In the genomic region with DNA sequence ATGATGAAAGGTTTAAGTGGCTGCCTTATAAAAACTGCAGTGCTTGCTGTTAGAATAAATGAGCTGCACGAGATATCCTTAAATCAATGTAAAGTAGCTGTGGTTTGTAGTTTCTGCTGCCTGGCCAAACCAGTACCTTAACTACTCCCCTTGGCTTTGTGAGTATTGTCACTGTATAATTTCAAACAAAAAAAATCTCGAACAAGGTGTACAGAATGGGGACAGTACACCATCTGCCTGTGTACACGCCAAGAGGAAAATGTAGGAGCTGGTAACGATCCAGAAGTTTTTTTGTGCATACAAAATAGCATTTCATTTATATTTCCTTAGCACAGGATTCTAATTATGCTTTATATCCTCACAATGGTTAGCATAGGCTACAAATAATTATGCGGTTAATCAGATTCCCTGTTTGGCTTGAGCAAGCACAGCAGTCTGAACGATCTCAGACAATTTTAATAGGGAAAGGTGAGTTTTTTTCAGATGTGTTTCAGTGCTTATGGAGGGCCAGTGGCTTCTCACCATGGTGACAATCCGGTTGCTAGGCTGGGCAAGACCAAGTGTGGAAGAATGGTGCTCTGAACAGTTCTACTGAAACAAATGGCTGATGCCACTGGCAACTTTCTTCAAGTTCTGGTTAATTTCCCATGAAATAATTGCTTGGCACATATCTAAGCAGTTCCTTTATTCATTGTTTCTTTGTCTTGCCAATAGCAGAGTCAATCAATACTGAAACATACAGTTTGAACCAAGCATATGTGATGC, we compare ENCODE assay signal across 1 cellular context.
TF ChIP-seq lines count a peak whose summit lies in the region.

No MANE protein-coding gene starts in this region.

TF ChIP-seq in SK-N-SH, 30 proteins besides CTCF, POLR2A, EP300 and RAD21 (continued from another document):
- TF ChIP-seq POLR2AphosphoS5 (IDR thresholded peaks at IDR 0.05; ENCODE audit: low read depth, low read length) (no peak), CHD2 (IDR thresholded peaks at IDR 0.05; ENCODE audit: low read length, partially characterized antibody) (no peak), RCOR1 (IDR thresholded peaks at IDR 0.05; ENCODE audit: low read length) (no peak), TEAD4 (IDR thresholded peaks at IDR 0.05; ENCODE audit: borderline replicate concordance, insufficient read depth) (no peak), EZH2phosphoT487 (IDR thresholded peaks at IDR 0.05; ENCODE audit: borderline replicate concordance, low read depth) (no peak), FOXM1 (IDR thresholded peaks at IDR 0.05; ENCODE audit: low read depth) (no peak), GABPA (IDR thresholded peaks at IDR 0.05; ENCODE audit: low read depth) (no peak), SMC3 (IDR thresholded peaks at IDR 0.05; ENCODE audit: low read depth, low read length) (no peak), RFX5 (IDR thresholded peaks at IDR 0.05; ENCODE audit: low read length) (no peak), RXRA (IDR thresholded peaks at IDR 0.05; ENCODE audit: borderline replicate concordance, low read depth) (no peak), SIN3A (IDR thresholded peaks at IDR 0.05; ENCODE audit: borderline replicate concordance, low read depth, low read length) (no peak), MEF2A (IDR thresholded peaks at IDR 0.05; ENCODE audit: borderline replicate concordance, low read depth) (no peak), TAF1 (IDR thresholded peaks at IDR 0.05; ENCODE audit: borderline replicate concordance, low read depth, low read length) (no peak)
- TF ChIP-seq, protein P1, sequence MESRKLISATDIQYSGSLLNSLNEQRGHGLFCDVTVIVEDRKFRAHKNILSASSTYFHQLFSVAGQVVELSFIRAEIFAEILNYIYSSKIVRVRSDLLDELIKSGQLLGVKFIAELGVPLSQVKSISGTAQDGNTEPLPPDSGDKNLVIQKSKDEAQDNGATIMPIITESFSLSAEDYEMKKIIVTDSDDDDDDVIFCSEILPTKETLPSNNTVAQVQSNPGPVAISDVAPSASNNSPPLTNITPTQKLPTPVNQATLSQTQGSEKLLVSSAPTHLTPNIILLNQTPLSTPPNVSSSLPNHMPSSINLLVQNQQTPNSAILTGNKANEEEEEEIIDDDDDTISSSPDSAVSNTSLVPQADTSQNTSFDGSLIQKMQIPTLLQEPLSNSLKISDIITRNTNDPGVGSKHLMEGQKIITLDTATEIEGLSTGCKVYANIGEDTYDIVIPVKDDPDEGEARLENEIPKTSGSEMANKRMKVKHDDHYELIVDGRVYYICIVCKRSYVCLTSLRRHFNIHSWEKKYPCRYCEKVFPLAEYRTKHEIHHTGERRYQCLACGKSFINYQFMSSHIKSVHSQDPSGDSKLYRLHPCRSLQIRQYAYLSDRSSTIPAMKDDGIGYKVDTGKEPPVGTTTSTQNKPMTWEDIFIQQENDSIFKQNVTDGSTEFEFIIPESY (IDR thresholded peaks at IDR 0.05; ENCODE audit: borderline replicate concordance, low read depth): no peak
- TF ChIP-seq, protein P2, sequence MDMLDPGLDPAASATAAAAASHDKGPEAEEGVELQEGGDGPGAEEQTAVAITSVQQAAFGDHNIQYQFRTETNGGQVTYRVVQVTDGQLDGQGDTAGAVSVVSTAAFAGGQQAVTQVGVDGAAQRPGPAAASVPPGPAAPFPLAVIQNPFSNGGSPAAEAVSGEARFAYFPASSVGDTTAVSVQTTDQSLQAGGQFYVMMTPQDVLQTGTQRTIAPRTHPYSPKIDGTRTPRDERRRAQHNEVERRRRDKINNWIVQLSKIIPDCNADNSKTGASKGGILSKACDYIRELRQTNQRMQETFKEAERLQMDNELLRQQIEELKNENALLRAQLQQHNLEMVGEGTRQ (IDR thresholded peaks at IDR 0.05; ENCODE audit: borderline replicate concordance, low read depth, low read length): no peak
- TF ChIP-seq, protein P3, sequence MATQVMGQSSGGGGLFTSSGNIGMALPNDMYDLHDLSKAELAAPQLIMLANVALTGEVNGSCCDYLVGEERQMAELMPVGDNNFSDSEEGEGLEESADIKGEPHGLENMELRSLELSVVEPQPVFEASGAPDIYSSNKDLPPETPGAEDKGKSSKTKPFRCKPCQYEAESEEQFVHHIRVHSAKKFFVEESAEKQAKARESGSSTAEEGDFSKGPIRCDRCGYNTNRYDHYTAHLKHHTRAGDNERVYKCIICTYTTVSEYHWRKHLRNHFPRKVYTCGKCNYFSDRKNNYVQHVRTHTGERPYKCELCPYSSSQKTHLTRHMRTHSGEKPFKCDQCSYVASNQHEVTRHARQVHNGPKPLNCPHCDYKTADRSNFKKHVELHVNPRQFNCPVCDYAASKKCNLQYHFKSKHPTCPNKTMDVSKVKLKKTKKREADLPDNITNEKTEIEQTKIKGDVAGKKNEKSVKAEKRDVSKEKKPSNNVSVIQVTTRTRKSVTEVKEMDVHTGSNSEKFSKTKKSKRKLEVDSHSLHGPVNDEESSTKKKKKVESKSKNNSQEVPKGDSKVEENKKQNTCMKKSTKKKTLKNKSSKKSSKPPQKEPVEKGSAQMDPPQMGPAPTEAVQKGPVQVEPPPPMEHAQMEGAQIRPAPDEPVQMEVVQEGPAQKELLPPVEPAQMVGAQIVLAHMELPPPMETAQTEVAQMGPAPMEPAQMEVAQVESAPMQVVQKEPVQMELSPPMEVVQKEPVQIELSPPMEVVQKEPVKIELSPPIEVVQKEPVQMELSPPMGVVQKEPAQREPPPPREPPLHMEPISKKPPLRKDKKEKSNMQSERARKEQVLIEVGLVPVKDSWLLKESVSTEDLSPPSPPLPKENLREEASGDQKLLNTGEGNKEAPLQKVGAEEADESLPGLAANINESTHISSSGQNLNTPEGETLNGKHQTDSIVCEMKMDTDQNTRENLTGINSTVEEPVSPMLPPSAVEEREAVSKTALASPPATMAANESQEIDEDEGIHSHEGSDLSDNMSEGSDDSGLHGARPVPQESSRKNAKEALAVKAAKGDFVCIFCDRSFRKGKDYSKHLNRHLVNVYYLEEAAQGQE (IDR thresholded peaks at IDR 0.05; ENCODE audit: low read depth, low read length): no peak
- TF ChIP-seq, protein P4, sequence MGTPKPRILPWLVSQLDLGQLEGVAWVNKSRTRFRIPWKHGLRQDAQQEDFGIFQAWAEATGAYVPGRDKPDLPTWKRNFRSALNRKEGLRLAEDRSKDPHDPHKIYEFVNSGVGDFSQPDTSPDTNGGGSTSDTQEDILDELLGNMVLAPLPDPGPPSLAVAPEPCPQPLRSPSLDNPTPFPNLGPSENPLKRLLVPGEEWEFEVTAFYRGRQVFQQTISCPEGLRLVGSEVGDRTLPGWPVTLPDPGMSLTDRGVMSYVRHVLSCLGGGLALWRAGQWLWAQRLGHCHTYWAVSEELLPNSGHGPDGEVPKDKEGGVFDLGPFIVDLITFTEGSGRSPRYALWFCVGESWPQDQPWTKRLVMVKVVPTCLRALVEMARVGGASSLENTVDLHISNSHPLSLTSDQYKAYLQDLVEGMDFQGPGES (IDR thresholded peaks at IDR 0.05; ENCODE audit: low read depth, low read length): no peak
